Comparison of ENCODE assay signal across 35 cellular contexts in genomic region chr9:120500733-120501132, GRCh38.
"Had no signal": no experiment of that assay in that cellular context is flagged by ENCODE, and none has a peak within 500 bp of the region (broad histone marks: within the 10 kb centered on the region; RNA-seq: fewer than 3 reads in every experiment).

No MANE protein-coding gene starts in this region.

- H3K27me3 Mint-ChIP-seq: activated B cell treated with CpG ODN at 0.5 μM for 24 hours; activated CD8-positive, alpha-beta T cell treated with anti-CD3 and anti-CD28 coated beads for 36 hours; activated naive CD8-positive, alpha-beta T cell treated with anti-CD3 and anti-CD28 coated beads for 36 hours; activated T-helper 17 cell treated with anti-CD3 and anti-CD28 coated beads, Interleukin-2, amount 50 U/mL, for 72 hours had no signal

- H3K9me3 ChIP-seq: MG63 had no signal

- H3K27ac Mint-ChIP-seq: activated B cell treated with CpG ODN at 0.5 μM for 24 hours; activated CD8-positive, alpha-beta T cell treated with anti-CD3 and anti-CD28 coated beads for 36 hours; activated naive CD8-positive, alpha-beta T cell treated with anti-CD3 and anti-CD28 coated beads for 36 hours; activated T-cell treated with anti-CD3 and anti-CD28 coated beads, Interleukin-2, amount 50 U/mL, for 72 hours; activated T-helper 17 cell treated with anti-CD3 and anti-CD28 coated beads, Interleukin-2, amount 50 U/mL, for 72 hours had no signal

- H3K27ac ChIP-seq: brain microvascular endothelial cell, PC-9, RWPE1, VCaP had no signal

- H3K4me3 ChIP-seq: MG63, PC-9 had no signal

- H3K27me3 ChIP-seq: brain microvascular endothelial cell, MG63 had no signal

- H3K36me3 ChIP-seq: brain microvascular endothelial cell had no signal

- H3K9me3 Mint-ChIP-seq: activated B cell treated with CpG ODN at 0.5 μM for 24 hours; activated CD8-positive, alpha-beta T cell treated with anti-CD3 and anti-CD28 coated beads for 36 hours; activated naive CD8-positive, alpha-beta T cell treated with anti-CD3 and anti-CD28 coated beads for 36 hours; activated T-cell treated with anti-CD3 and anti-CD28 coated beads, Interleukin-2, amount 50 U/mL, for 72 hours; activated T-helper 17 cell treated with anti-CD3 and anti-CD28 coated beads, Interleukin-2, amount 50 U/mL, for 72 hours had no signal

- H2AFZ ChIP-seq: PC-9 had no signal

- H3K4me2 ChIP-seq: PC-9 had no signal

- H3K4me1 Mint-ChIP-seq: activated B cell treated with CpG ODN at 0.5 μM for 24 hours had no signal

- H3K4me3 Mint-ChIP-seq: activated B cell treated with CpG ODN at 0.5 μM for 24 hours; activated CD8-positive, alpha-beta T cell treated with anti-CD3 and anti-CD28 coated beads for 36 hours; activated naive CD8-positive, alpha-beta T cell treated with anti-CD3 and anti-CD28 coated beads for 36 hours; activated T-cell treated with anti-CD3 and anti-CD28 coated beads, Interleukin-2, amount 50 U/mL, for 72 hours; activated T-helper 17 cell treated with anti-CD3 and anti-CD28 coated beads, Interleukin-2, amount 50 U/mL, for 72 hours had no signal

- ATAC-seq: activated CD8-positive, alpha-beta T cell treated with anti-CD3 and anti-CD28 coated beads for 36 hours; activated T-cell treated with anti-CD3 and anti-CD28 coated beads, Interleukin-2, amount 50 U/mL, for 72 hours; activated T-helper 17 cell treated with anti-CD3 and anti-CD28 coated beads, Interleukin-2, amount 50 U/mL, for 72 hours; Right ventricle myocardium inferior had no signal

- DNase-seq: activated B cell treated with CpG ODN at 0.5 μM for 24 hours; activated CD4-positive, alpha-beta T cell treated with anti-CD3 and anti-CD28 coated beads for 1 hour; activated CD4-positive, alpha-beta T cell treated with anti-CD3 and anti-CD28 coated beads for 48 hours; activated CD4-positive, alpha-beta T cell treated with anti-CD3 and anti-CD28 coated beads, Interleukin-2, amount 50 U/mL, for 4 hours; activated CD8-positive, alpha-beta T cell treated with anti-CD3 and anti-CD28 coated beads for 36 hours; activated effector memory CD4-positive, alpha-beta T cell treated with anti-CD3 and anti-CD28 coated beads, Interleukin-2, amount 50 U/mL, for 16 hours; activated naive CD4-positive, alpha-beta T cell; activated naive CD4-positive, alpha-beta T cell treated with anti-CD3 and anti-CD28 coated beads, Interleukin-2, amount 50 U/mL, for 16 hours; activated naive CD8-positive, alpha-beta T cell treated with anti-CD3 and anti-CD28 coated beads for 36 hours; activated T-cell treated with anti-CD3 and anti-CD28 coated beads, Interleukin-2, amount 50 U/mL, for 1 hour; activated T-cell treated with anti-CD3 and anti-CD28 coated beads, Interleukin-2, amount 50 U/mL, for 72 hours; amniotic stem cell; aorta; brain microvascular endothelial cell; Kasumi-1; KG1; MG63; NCI-H1048; NCI-H1436 treated with DMSO at 0.1 percent for 48 hours; NCI-H1694 treated with DMSO at 0.1 percent for 48 hours; NCI-H2029; NCI-H510A; NCI-H526; NCI-H748 treated with DMSO at 0.1 percent for 48 hours; NK-92 treated with Interleukin-12 subunit alpha and Interleukin-12 subunit beta, amount 100 ng/mL, for 24 hours; PC-9; SIG-M5; SW 1271; T-helper 1 cell; T-helper 2 cell; T-helper 9 cell had no signal
